In the genomic region with DNA sequence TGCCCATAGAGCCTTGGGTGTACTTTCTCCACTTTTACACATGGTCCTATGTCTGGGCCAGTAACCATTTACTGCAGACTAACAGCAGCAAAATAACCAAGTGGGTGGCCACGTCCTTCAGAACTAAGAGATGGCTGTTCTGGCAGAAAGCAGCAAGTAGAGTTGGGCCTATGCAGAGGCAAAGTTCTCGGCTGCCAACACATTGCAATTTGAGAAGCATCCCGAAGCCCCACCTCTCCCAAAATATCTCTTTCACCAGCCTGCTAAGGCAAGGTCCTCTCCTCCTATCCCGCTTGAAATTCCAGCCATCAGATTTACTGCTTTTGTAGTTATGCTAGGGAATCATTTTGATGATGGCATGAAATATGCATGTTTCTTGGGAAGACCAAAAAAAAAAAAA, we compare ENCODE assay signal across 18 cellular contexts.
DNase-seq lines count a peak whose midpoint lies in the region; ATAC-seq and TF ChIP-seq lines count a peak whose summit lies in the region.
"Had no signal": no experiment of that assay in that cellular context is flagged by ENCODE, and none has a peak within 500 bp of the region (broad histone marks: within the 10 kb centered on the region; RNA-seq: fewer than 3 reads in every experiment).

No MANE protein-coding gene starts in this region.

- H3K9ac ChIP-seq in OCI-LY1 (ENCODE audit: low read length) = peak overlapping the region; percentile 59; the same call in 1 of the 2 replicates

- H3K4me3 ChIP-seq in OCI-LY1 (ENCODE audit: low read depth, low read length, poor library complexity, severe bottlenecking) (peak overlapping the region; percentile 36), cardiac muscle cell (no peak overlapping the region), esophagus squamous epithelium (no peak overlapping the region), stomach (no peak overlapping the region)
- H3K4me3 ChIP-seq: adrenal gland, prostate gland had no signal

- H3K79me2 ChIP-seq in OCI-LY1 (ENCODE audit: insufficient read depth, low read length) = peaks cover 18% of the 10 kb centered on the region

- H3K4me3 Mint-ChIP-seq in CD4-positive, alpha-beta T cell = no peak overlapping the region
- no peak overlapping the region for H3K4me3 Mint-ChIP-seq in natural killer cell treated with Interleukin-12 subunit alpha and Interleukin-12 subunit beta and Interleukin-15 and Interleukin-18, amount 100 ng/mL, for 72 hours
- H3K4me3 Mint-ChIP-seq: endodermal cell, nephron had no signal

- H3K4me2 ChIP-seq in OCI-LY1 (ENCODE audit: low read length) = peak overlapping the region; percentile 66

- H3F3A ChIP-seq in OCI-LY1 (ENCODE audit: insufficient read depth, low read length) = no peaks in the 10 kb centered on the region

- H3K27me3 ChIP-seq in CD4-positive, alpha-beta T cell (ENCODE audit: control insufficient read depth, insufficient read depth, low read length) = no peaks in the 10 kb centered on the region
- H3K27me3 ChIP-seq in OCI-LY1 (ENCODE audit: insufficient read depth, low read length) = no peaks in the 10 kb centered on the region
- H3K27me3 ChIP-seq in cardiac muscle cell = no peaks in the 10 kb centered on the region
- H3K27me3 ChIP-seq in esophagus squamous epithelium = no peaks in the 10 kb centered on the region
- no peaks in the 10 kb centered on the region for H3K27me3 ChIP-seq in stomach
- H3K27me3 ChIP-seq: adrenal gland had no signal

- no peaks in the 10 kb centered on the region for H3K27me3 Mint-ChIP-seq in CD4-positive, alpha-beta T cell
- no peaks in the 10 kb centered on the region for H3K27me3 Mint-ChIP-seq in natural killer cell treated with Interleukin-12 subunit alpha and Interleukin-12 subunit beta and Interleukin-15 and Interleukin-18, amount 100 ng/mL, for 72 hours

- intact Hi-C loops in CD4-positive, alpha-beta T cell (cut with DNase I, micrococcal nuclease) = no loop called here
- intact Hi-C loops in esophagus squamous epithelium (cut with DNase I) = no loop called here
- intact Hi-C loops in stomach (cut with DNase I; ENCODE audit: low total_unique reads) = no loop called here

- no peak overlapping the region for H3K27ac ChIP-seq in CD4-positive, alpha-beta T cell (ENCODE audit: low read depth, low read length)
- H3K27ac ChIP-seq in OCI-LY1 (ENCODE audit: low read depth, low read length, poor library complexity, severe bottlenecking) = peak overlapping the region; percentile 95
- H3K27ac ChIP-seq in cardiac muscle cell = peak overlapping the region; percentile 74
- peak overlapping the region in 1 of 4 donors; percentile 2 for H3K27ac ChIP-seq in esophagus squamous epithelium
- H3K27ac ChIP-seq in stomach = no peak overlapping the region
- H3K27ac ChIP-seq: adrenal gland, prostate gland had no signal

- H3K36me3 Mint-ChIP-seq in CD4-positive, alpha-beta T cell (ENCODE audit: low read depth) = peaks cover 58% of the 10 kb centered on the region
- H3K36me3 Mint-ChIP-seq in natural killer cell treated with Interleukin-12 subunit alpha and Interleukin-12 subunit beta and Interleukin-15 and Interleukin-18, amount 100 ng/mL, for 72 hours = no peaks in the 10 kb centered on the region

- no peaks in the 10 kb centered on the region for H4K20me1 ChIP-seq in OCI-LY1 (ENCODE audit: insufficient read depth, low read length)

- POLR2A ChIA-PET in CD4-positive, alpha-beta T cell (lab: Charles Lee) = interaction anchor here (1.0 kb wide), 1 partner anchor 26 kb away, joined by 3 read pairs; no protein-coding TSS in a partner anchor

- H3K4me1 Mint-ChIP-seq in CD4-positive, alpha-beta T cell (ENCODE audit: low read depth) = peaks cover 71% of the 10 kb centered on the region
- H3K4me1 Mint-ChIP-seq in natural killer cell treated with Interleukin-12 subunit alpha and Interleukin-12 subunit beta and Interleukin-15 and Interleukin-18, amount 100 ng/mL, for 72 hours (ENCODE audit: low read depth in 2 of 2) = peaks cover 28 to 54% of the 10 kb centered on the region in 2 donors

- TF ChIP-seq POLR2A in esophagus squamous epithelium (IDR thresholded peaks at IDR 0.05) (no peak), stomach (IDR thresholded peaks at IDR 0.05) (no peak)

- H3K36me3 ChIP-seq in OCI-LY1 (ENCODE audit: insufficient read depth, low read length) (peaks cover 25% of the 10 kb centered on the region; the same call in 1 of the 2 replicates), cardiac muscle cell (peaks cover 6% of the 10 kb centered on the region), esophagus squamous epithelium (peaks cover 0 to 33% (median 0%) of the 10 kb centered on the region in 3 donors), stomach (peaks cover 0 to 23% (median 14%) of the 10 kb centered on the region in 4 donors)
- H3K36me3 ChIP-seq: prostate gland had no signal

- no peaks in the 10 kb centered on the region for H3K9me2 ChIP-seq in OCI-LY1 (ENCODE audit: low read depth, low read length)

- DNase-seq in CD4-positive, alpha-beta T cell = no peak
- DNase-seq in cardiac muscle cell (ENCODE audit: low read depth in 1 of 2, low spot score in 1 of 2) (peak in 1 of 2 donors; percentile 42), esophagus squamous epithelium (lab: John Stamatoyannopoulos, UW) (no peak), stomach (no peak), NCI-H524 (lab: John Stamatoyannopoulos, UW) (no peak), NCI-H1417 (lab: John Stamatoyannopoulos, UW) (no peak)
- no peak for DNase-seq in natural killer cell treated with Interleukin-12 subunit alpha and Interleukin-12 subunit beta and Interleukin-15 and Interleukin-18, amount 100 ng/mL, for 72 hours (ENCODE audit: low spot score)
- DNase-seq: activated CD4-positive, alpha-beta T cell treated with anti-CD3 and anti-CD28 coated beads, Interleukin-2, amount 50 U/mL, for 1 hour; adrenal gland; AML-193; endodermal cell; NCI-H187 treated with DMSO at 0.1 percent for 48 hours; SIG-M5; substantia nigra; T1000 had no signal

- no peaks in the 10 kb centered on the region for H3K9me3 Mint-ChIP-seq in CD4-positive, alpha-beta T cell
- H3K9me3 Mint-ChIP-seq in natural killer cell treated with Interleukin-12 subunit alpha and Interleukin-12 subunit beta and Interleukin-15 and Interleukin-18, amount 100 ng/mL, for 72 hours = no peaks in the 10 kb centered on the region
- H3K9me3 Mint-ChIP-seq: endodermal cell, nephron had no signal

- 73 to 86% methylated on average over 4 of the region's 4 CpGs for WGBS in esophagus squamous epithelium, 2 donors
- 62 to 89% (median 87%) methylated on average over 4 of the region's 4 CpGs for WGBS in stomach, 5 donors

- TF ChIP-seq CTCF in CD4-positive, alpha-beta T cell (IDR thresholded peaks at IDR 0.05) = no peak
- TF ChIP-seq CTCF in OCI-LY1 (IDR thresholded peaks at IDR 0.05; ENCODE audit: low read length) (no peak), cardiac muscle cell (IDR thresholded peaks at IDR 0.05; ENCODE audit: low read depth, low read length) (no peak), esophagus squamous epithelium (IDR thresholded peaks at IDR 0.05) (no peak), stomach (IDR thresholded peaks at IDR 0.05) (no peak)

- TF ChIP-seq EP300 in stomach (IDR thresholded peaks at IDR 0.05) = no peak

- no peaks in the 10 kb centered on the region for H3K9me3 ChIP-seq in CD4-positive, alpha-beta T cell (ENCODE audit: control insufficient read depth, low read length)
- H3K9me3 ChIP-seq in OCI-LY1 (ENCODE audit: low read length) (no peaks in the 10 kb centered on the region), cardiac muscle cell (ENCODE audit: low read depth) (no peaks in the 10 kb centered on the region), esophagus squamous epithelium (no peaks in the 10 kb centered on the region), stomach (no peaks in the 10 kb centered on the region)
- H3K9me3 ChIP-seq: adrenal gland, prostate gland had no signal

- H2AFZ ChIP-seq in OCI-LY1 (ENCODE audit: low read length) = no peak overlapping the region

- peak overlapping the region; percentile 17 for H3K27ac Mint-ChIP-seq in CD4-positive, alpha-beta T cell
- peak overlapping the region; percentile 50 to 57 for H3K27ac Mint-ChIP-seq in natural killer cell treated with Interleukin-12 subunit alpha and Interleukin-12 subunit beta and Interleukin-15 and Interleukin-18, amount 100 ng/mL, for 72 hours
- H3K27ac Mint-ChIP-seq: endodermal cell, nephron had no signal

- H3K4me1 ChIP-seq in OCI-LY1 (ENCODE audit: insufficient read depth, low read length, severe bottlenecking) (peaks cover 88% of the 10 kb centered on the region), cardiac muscle cell (ENCODE audit: low read depth) (peaks cover 31% of the 10 kb centered on the region), esophagus squamous epithelium (peaks cover 0 to 23% (median 3%) of the 10 kb centered on the region in 3 donors), stomach (peaks cover 5 to 40% (median 23%) of the 10 kb centered on the region in 4 donors)
- H3K4me1 ChIP-seq: prostate gland had no signal

- ATAC-seq in CD4-positive, alpha-beta T cell (ENCODE audit: poor library complexity) = no peak
- no peak for ATAC-seq in natural killer cell treated with Interleukin-12 subunit alpha and Interleukin-12 subunit beta and Interleukin-15 and Interleukin-18, amount 100 ng/mL, for 72 hours

- CTCF ChIA-PET in CD4-positive, alpha-beta T cell (lab: Charles Lee) = interaction anchor here (1.3 kb wide), 1 partner anchor 26 kb away, joined by 3 read pairs; no protein-coding TSS in a partner anchor

Comparison
In these comparisons a context has a peak if more than half of its experiments do, and no peak if none do; other contexts are left out.
1. H3K27ac ChIP-seq: peak in OCI-LY1 (single experiment) and cardiac muscle cell (single experiment); none in CD4-positive, alpha-beta T cell (single experiment) and stomach (0 of 5).